In the genomic region with DNA sequence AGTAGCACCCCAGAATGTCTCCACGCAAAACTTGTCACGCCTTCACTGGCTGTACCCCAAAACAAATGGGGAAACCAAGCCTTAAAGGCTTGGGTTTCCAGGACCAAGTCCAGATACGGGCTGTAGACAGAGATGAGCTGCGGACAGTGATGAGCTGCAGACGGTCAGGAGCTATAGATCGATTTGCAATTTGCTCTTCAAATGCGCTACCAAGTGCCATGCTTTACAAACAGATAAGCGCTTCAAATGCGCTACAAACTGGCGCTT, we compare ENCODE assay signal across 8 cellular contexts. TPM values are rescaled to one million over a fixed set of nuclear protein-coding genes. Genes with fewer than 3 reads are reported as not detected.
DNase-seq lines count a peak whose midpoint lies in the region; ATAC-seq and TF ChIP-seq lines count a peak whose summit lies in the region.

No MANE protein-coding gene starts in this region.

- H3K27me3 ChIP-seq in ascending aorta (no peaks in the 10 kb centered on the region), liver (ENCODE audit: control insufficient read depth in 4 of 4, insufficient read depth in 4 of 4, low read length in 3 of 4) (peaks cover 0 to 21% (median 2%) of the 10 kb centered on the region in 4 donors), thymus (ENCODE audit: control insufficient read depth, insufficient read depth) (peaks cover 17% of the 10 kb centered on the region)

- WGBS in liver = 50% methylated on average over 10 of the region's 10 CpGs
- 47% methylated on average over 10 of the region's 10 CpGs for WGBS in thymus

- peaks cover 19% of the 10 kb centered on the region for H3K4me1 Mint-ChIP-seq in activated CD8-positive, alpha-beta memory T cell treated with anti-CD3 and anti-CD28 coated beads, Interleukin-2, amount 10 ng/mL, durations not matched to agents 7 days and 5 days

- H3K9ac ChIP-seq in liver (ENCODE audit: low read depth in 1 of 2, low read length in 2 of 2) = no peak overlapping the region

- H3K4me3 ChIP-seq in ascending aorta (peak overlapping the region; percentile 80 to 85), liver (ENCODE audit: low read depth in 1 of 3, low read length in 3 of 3) (peak overlapping the region in 2 of 3 donors; percentile 29 to 46), thymus (ENCODE audit: low read length) (peak overlapping the region; percentile 43)

- CTCF ChIA-PET in activated CD8-positive, alpha-beta memory T cell treated with anti-CD3 and anti-CD28 coated beads, Interleukin-2, amount 10 ng/mL, durations not matched to agents 7 days and 5 days (lab: Charles Lee) = interaction anchor here (0.9 to 2.8 kb wide), 3 partner anchors 15 to 820 kb away, joined by 3 to 15 read pairs (median 4); no protein-coding TSS in a partner anchor

- peak overlapping the region in 1 of 2 donors; percentile 22 for H3K27ac ChIP-seq in ascending aorta
- no peak overlapping the region for H3K27ac ChIP-seq in liver (ENCODE audit: low read depth in 1 of 2, low read length in 2 of 2)
- H3K27ac ChIP-seq in thymus (ENCODE audit: low read depth) = no peak overlapping the region

- no peak for DNase-seq in activated CD8-positive, alpha-beta memory T cell treated with anti-CD3 and anti-CD28 coated beads, Interleukin-2, amount 10 ng/mL, durations not matched to agents 7 days and 5 days
- no peak for DNase-seq in activated CD8-positive, alpha-beta memory T cell treated with anti-CD3 and anti-CD28 coated beads, Interleukin-2, amount 50 U/mL, for 4 hours
- DNase-seq in ascending aorta (ENCODE audit: low spot score in 2 of 2) (no peak), OCI-M2 (lab: John Stamatoyannopoulos, UW; ENCODE audit: unreplicated experiment) (no peak)
- no peak for DNase-seq in stimulated activated CD4-positive, alpha-beta T cell treated with anti-CD3 and anti-CD28 coated beads, Interleukin-12 subunit alpha, Interleukin-12 subunit beta, amount 100 ng/mL, for 4 hours

- peaks cover 34% of the 10 kb centered on the region for H3K27me3 Mint-ChIP-seq in activated CD8-positive, alpha-beta memory T cell treated with anti-CD3 and anti-CD28 coated beads, Interleukin-2, amount 10 ng/mL, durations not matched to agents 7 days and 5 days

- H3K9me3 Mint-ChIP-seq in activated CD8-positive, alpha-beta memory T cell treated with anti-CD3 and anti-CD28 coated beads, Interleukin-2, amount 10 ng/mL, durations not matched to agents 7 days and 5 days (ENCODE audit: low read depth) = no peaks in the 10 kb centered on the region

- intact Hi-C loops in ascending aorta (cut with DNase I) = loop anchor here (5.0 kb wide), 4 partner anchors 144 to 364 kb away; a partner anchor contains a TSS

- no peak for ATAC-seq in activated CD8-positive, alpha-beta memory T cell treated with anti-CD3 and anti-CD28 coated beads, Interleukin-2, amount 10 ng/mL, durations not matched to agents 7 days and 5 days
- no peak for ATAC-seq in GM21717 (IDR thresholded peaks at IDR 0.05; ENCODE audit: unreplicated experiment)

- no peaks in the 10 kb centered on the region for H3K36me3 Mint-ChIP-seq in activated CD8-positive, alpha-beta memory T cell treated with anti-CD3 and anti-CD28 coated beads, Interleukin-2, amount 10 ng/mL, durations not matched to agents 7 days and 5 days

- no peaks in the 10 kb centered on the region for H3K9me3 ChIP-seq in ascending aorta
- peaks cover 0 to 3% (median 0%) of the 10 kb centered on the region in 4 donors for H3K9me3 ChIP-seq in liver (ENCODE audit: control insufficient read depth in 4 of 4, low read length in 3 of 4)
- no peaks in the 10 kb centered on the region for H3K9me3 ChIP-seq in thymus (ENCODE audit: control insufficient read depth)

- no peak for TF ChIP-seq RAD21 in liver (IDR thresholded peaks at IDR 0.05)

- H3K4me3 Mint-ChIP-seq in activated CD8-positive, alpha-beta memory T cell treated with anti-CD3 and anti-CD28 coated beads, Interleukin-2, amount 10 ng/mL, durations not matched to agents 7 days and 5 days = peak overlapping the region; percentile 73

- H3K36me3 ChIP-seq in ascending aorta (no peaks in the 10 kb centered on the region), liver (ENCODE audit: control insufficient read depth in 4 of 4, insufficient read depth in 3 of 4, low read depth in 1 of 4, low read length in 3 of 4) (no peaks in the 10 kb centered on the region), thymus (ENCODE audit: control insufficient read depth, insufficient read depth) (no peaks in the 10 kb centered on the region)

- TF ChIP-seq CTCF in ascending aorta (IDR thresholded peaks at IDR 0.05) (no peak), liver (IDR thresholded peaks at IDR 0.05; ENCODE audit: low read depth, low read length, missing input control) (no peak)

- no peak overlapping the region for H3K27ac Mint-ChIP-seq in activated CD8-positive, alpha-beta memory T cell treated with anti-CD3 and anti-CD28 coated beads, Interleukin-2, amount 10 ng/mL, durations not matched to agents 7 days and 5 days

- H3K4me1 ChIP-seq in ascending aorta (peaks cover 4 to 5% of the 10 kb centered on the region in 2 donors), liver (ENCODE audit: control insufficient read depth in 4 of 4, insufficient read depth in 4 of 4, low read length in 3 of 4) (peaks cover 5 to 29% (median 17%) of the 10 kb centered on the region in 4 donors), thymus (ENCODE audit: control insufficient read depth, insufficient read depth, low read length) (no peaks in the 10 kb centered on the region)

TF ChIP-seq in liver, 16 proteins besides CTCF, POLR2A, EP300 and RAD21:
- TF ChIP-seq, protein P1, sequence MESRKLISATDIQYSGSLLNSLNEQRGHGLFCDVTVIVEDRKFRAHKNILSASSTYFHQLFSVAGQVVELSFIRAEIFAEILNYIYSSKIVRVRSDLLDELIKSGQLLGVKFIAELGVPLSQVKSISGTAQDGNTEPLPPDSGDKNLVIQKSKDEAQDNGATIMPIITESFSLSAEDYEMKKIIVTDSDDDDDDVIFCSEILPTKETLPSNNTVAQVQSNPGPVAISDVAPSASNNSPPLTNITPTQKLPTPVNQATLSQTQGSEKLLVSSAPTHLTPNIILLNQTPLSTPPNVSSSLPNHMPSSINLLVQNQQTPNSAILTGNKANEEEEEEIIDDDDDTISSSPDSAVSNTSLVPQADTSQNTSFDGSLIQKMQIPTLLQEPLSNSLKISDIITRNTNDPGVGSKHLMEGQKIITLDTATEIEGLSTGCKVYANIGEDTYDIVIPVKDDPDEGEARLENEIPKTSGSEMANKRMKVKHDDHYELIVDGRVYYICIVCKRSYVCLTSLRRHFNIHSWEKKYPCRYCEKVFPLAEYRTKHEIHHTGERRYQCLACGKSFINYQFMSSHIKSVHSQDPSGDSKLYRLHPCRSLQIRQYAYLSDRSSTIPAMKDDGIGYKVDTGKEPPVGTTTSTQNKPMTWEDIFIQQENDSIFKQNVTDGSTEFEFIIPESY (IDR thresholded peaks at IDR 0.05) = no peak
- TF ChIP-seq, protein P2, sequence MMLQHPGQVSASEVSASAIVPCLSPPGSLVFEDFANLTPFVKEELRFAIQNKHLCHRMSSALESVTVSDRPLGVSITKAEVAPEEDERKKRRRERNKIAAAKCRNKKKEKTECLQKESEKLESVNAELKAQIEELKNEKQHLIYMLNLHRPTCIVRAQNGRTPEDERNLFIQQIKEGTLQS (IDR thresholded peaks at IDR 0.05) = no peak
- no peak for TF ChIP-seq HNF4G (IDR thresholded peaks at IDR 0.05)
- TF ChIP-seq TAF1 (conservative IDR thresholded peaks at IDR 0.05) = no peak
- no peak for TF ChIP-seq RXRA (IDR thresholded peaks at IDR 0.05)
- TF ChIP-seq JUND (IDR thresholded peaks at IDR 0.05) = no peak
- TF ChIP-seq, protein P3, sequence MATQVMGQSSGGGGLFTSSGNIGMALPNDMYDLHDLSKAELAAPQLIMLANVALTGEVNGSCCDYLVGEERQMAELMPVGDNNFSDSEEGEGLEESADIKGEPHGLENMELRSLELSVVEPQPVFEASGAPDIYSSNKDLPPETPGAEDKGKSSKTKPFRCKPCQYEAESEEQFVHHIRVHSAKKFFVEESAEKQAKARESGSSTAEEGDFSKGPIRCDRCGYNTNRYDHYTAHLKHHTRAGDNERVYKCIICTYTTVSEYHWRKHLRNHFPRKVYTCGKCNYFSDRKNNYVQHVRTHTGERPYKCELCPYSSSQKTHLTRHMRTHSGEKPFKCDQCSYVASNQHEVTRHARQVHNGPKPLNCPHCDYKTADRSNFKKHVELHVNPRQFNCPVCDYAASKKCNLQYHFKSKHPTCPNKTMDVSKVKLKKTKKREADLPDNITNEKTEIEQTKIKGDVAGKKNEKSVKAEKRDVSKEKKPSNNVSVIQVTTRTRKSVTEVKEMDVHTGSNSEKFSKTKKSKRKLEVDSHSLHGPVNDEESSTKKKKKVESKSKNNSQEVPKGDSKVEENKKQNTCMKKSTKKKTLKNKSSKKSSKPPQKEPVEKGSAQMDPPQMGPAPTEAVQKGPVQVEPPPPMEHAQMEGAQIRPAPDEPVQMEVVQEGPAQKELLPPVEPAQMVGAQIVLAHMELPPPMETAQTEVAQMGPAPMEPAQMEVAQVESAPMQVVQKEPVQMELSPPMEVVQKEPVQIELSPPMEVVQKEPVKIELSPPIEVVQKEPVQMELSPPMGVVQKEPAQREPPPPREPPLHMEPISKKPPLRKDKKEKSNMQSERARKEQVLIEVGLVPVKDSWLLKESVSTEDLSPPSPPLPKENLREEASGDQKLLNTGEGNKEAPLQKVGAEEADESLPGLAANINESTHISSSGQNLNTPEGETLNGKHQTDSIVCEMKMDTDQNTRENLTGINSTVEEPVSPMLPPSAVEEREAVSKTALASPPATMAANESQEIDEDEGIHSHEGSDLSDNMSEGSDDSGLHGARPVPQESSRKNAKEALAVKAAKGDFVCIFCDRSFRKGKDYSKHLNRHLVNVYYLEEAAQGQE (IDR thresholded peaks at IDR 0.05) = no peak

RNA-seq across cellular contexts. Expression of a gene that starts 0.7 kb away (rescaled TPM):
- total RNA-seq in activated CD8-positive, alpha-beta memory T cell treated with anti-CD3 and anti-CD28 coated beads, Interleukin-2, amount 10 ng/mL, durations not matched to agents 7 days and 5 days = 1 to 10 TPM; 2.4 to 3.2 TPM
- total RNA-seq in ascending aorta (53.6 TPM), liver (10 to 100 TPM; 32.6 to 55.8 TPM)
- polyA plus RNA-seq in liver (10 to 100 TPM in 1 of 2 donors, 1 to 10 TPM in 1; 9.3 to 70.6 TPM), thymus (23.7 TPM)

Comparison
In these comparisons a context has a peak if more than half of its experiments do, and no peak if none do; other contexts are left out.
1. RNA of a gene that starts 0.7 kb away (total RNA-seq): 32.6 to 55.8 TPM in liver and 53.6 TPM in ascending aorta (single experiment); 2.4 to 3.2 TPM in activated CD8-positive, alpha-beta memory T cell treated with anti-CD3 and anti-CD28 coated beads, Interleukin-2, amount 10 ng/mL, durations not matched to agents 7 days and 5 days; every median in the first group is over 4 times any median in the second.
2. Peak in every context shown above with its lines, with median percentiles within 50 percentile points of each other: H3K4me3 ChIP-seq.